Comparison of ENCODE assay signal across 22 cellular contexts in the genomic region with DNA sequence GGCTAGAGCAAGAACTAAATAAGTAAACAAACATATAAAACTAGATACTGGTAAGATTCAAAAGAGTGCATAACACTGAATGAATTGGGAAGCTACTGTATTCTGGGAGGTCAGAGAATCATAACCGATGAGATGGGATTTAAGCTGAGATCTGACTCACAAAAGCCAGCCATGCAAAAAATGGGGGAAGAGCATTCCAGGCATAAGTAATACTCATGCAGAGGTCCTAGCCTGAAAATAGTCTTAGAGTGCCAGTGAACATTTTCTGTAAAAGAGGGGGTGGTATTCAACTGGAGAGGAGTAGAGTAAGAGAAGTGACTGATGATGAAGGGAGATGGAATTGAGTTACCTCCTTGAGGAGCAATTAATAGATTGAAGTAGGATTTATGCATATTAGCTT.
"Had no signal": no experiment of that assay in that cellular context is flagged by ENCODE, and none has a peak within 500 bp of the region (broad histone marks: within the 10 kb centered on the region; RNA-seq: fewer than 3 reads in every experiment).

No MANE protein-coding gene starts in this region.

- H3K4me3 ChIP-seq: adrenal gland, body of pancreas, lower lobe of right lung, testis, uterus had no signal

- H3K4me1 Mint-ChIP-seq: activated CD4-positive, alpha-beta memory T cell treated with anti-CD3 and anti-CD28 coated beads, Interleukin-2, amount 10 ng/mL, durations not matched to agents 7 days and 5 days; activated CD4-positive, alpha-beta T cell treated with anti-CD3 and anti-CD28 coated beads, Interleukin-2, amount 10 ng/mL, durations not matched to agents 24 days and 14 days; activated naive CD4-positive, alpha-beta T cell treated with anti-CD3 and anti-CD28 coated beads, Interleukin-2, amount 50 U/mL, for 24 hours; naive B cell had no signal

- H3K27ac Mint-ChIP-seq: activated CD4-positive, alpha-beta memory T cell treated with anti-CD3 and anti-CD28 coated beads, Interleukin-2, amount 10 ng/mL, durations not matched to agents 7 days and 5 days; activated CD4-positive, alpha-beta T cell treated with anti-CD3 and anti-CD28 coated beads, Interleukin-2, amount 10 ng/mL, durations not matched to agents 24 days and 14 days; activated naive CD4-positive, alpha-beta T cell treated with anti-CD3 and anti-CD28 coated beads, Interleukin-2, amount 50 U/mL, for 24 hours; activated T-helper 1 cell treated with anti-CD3 and anti-CD28 coated beads, Interleukin-12 subunit alpha, Interleukin-12 subunit beta, Interleukin-2, Interleukin-4 antibody, amounts not matched to agents 30 ng/mL and 10 ng/mL and 1 ng/mL, durations not matched to agents 14 hours and 24 hours and 36 hours; dendritic cell treated with granulocyte-macrophage colony-stimulating factor and Interleukin-4, amounts not matched to agents 40 ng/mL and 50 ng/mL, for 4 days; naive B cell had no signal

- DNase-seq: activated CD4-positive, alpha-beta memory T cell treated with anti-CD3 and anti-CD28 coated beads, Interleukin-2, amount 10 ng/mL, durations not matched to agents 7 days and 5 days; activated CD4-positive, alpha-beta T cell treated with anti-CD3 and anti-CD28 coated beads, Interleukin-2, amount 10 ng/mL, durations not matched to agents 24 days and 14 days; activated gamma-delta T cell treated with Interleukin-2 at 50 U/mL for 16 hours; activated T-cell treated with anti-CD3 and anti-CD28 coated beads for 4 hours; effector CD4-positive, alpha-beta T cell; hypothalamus; lower lobe of right lung; naive B cell; occipital lobe; stimulated activated CD4-positive, alpha-beta T cell treated with anti-CD3 and anti-CD28 coated beads, Interleukin-4, amount 100 ng/mL, for 1 hour; stimulated activated naive CD4-positive, alpha-beta T cell; T-helper 2 cell; trophoblast cell; uterus had no signal

- H3K36me3 Mint-ChIP-seq: activated naive CD4-positive, alpha-beta T cell treated with anti-CD3 and anti-CD28 coated beads, Interleukin-2, amount 50 U/mL, for 24 hours; naive B cell had no signal

- H3K4me3 Mint-ChIP-seq: activated CD4-positive, alpha-beta memory T cell treated with anti-CD3 and anti-CD28 coated beads, Interleukin-2, amount 10 ng/mL, durations not matched to agents 7 days and 5 days; activated CD4-positive, alpha-beta T cell treated with anti-CD3 and anti-CD28 coated beads, Interleukin-2, amount 10 ng/mL, durations not matched to agents 24 days and 14 days; activated naive CD4-positive, alpha-beta T cell treated with anti-CD3 and anti-CD28 coated beads, Interleukin-2, amount 50 U/mL, for 24 hours; activated T-helper 1 cell treated with anti-CD3 and anti-CD28 coated beads, Interleukin-12 subunit alpha, Interleukin-12 subunit beta, Interleukin-2, Interleukin-4 antibody, amounts not matched to agents 30 ng/mL and 10 ng/mL and 1 ng/mL, durations not matched to agents 14 hours and 24 hours and 36 hours; dendritic cell treated with granulocyte-macrophage colony-stimulating factor and Interleukin-4, amounts not matched to agents 40 ng/mL and 50 ng/mL, for 4 days; naive B cell had no signal

- ATAC-seq: activated CD4-positive, CD25-positive, alpha-beta regulatory T cell treated with anti-CD3 and anti-CD28 coated beads, Interleukin-2, amount 50 U/mL, for 24 hours; body of pancreas; foreskin keratinocyte had no signal

- H3K27me3 Mint-ChIP-seq: activated CD4-positive, alpha-beta memory T cell treated with anti-CD3 and anti-CD28 coated beads, Interleukin-2, amount 10 ng/mL, durations not matched to agents 7 days and 5 days; activated CD4-positive, alpha-beta T cell treated with anti-CD3 and anti-CD28 coated beads, Interleukin-2, amount 10 ng/mL, durations not matched to agents 24 days and 14 days; activated naive CD4-positive, alpha-beta T cell treated with anti-CD3 and anti-CD28 coated beads, Interleukin-2, amount 50 U/mL, for 24 hours; dendritic cell treated with granulocyte-macrophage colony-stimulating factor and Interleukin-4, amounts not matched to agents 40 ng/mL and 50 ng/mL, for 4 days; naive B cell had no signal
